Comparison of ENCODE assay signal across 2 cellular contexts in genomic region chr20:62805365-62805710, GRCh38.
TF ChIP-seq lines count a peak whose summit lies in the region.

No MANE protein-coding gene starts in this region.

TF ChIP-seq in endothelial cell of umbilical vein, 7 proteins besides CTCF, POLR2A, EP300 and RAD21:
- TF ChIP-seq GATA2 (IDR thresholded peaks at IDR 0.05; ENCODE audit: insufficient read depth, insufficient read length, low read depth, low read length) (no peak), POLR2AphosphoS5 (IDR thresholded peaks at IDR 0.05; ENCODE audit: insufficient read depth, low read depth, low read length) (no peak), JUN (IDR thresholded peaks at IDR 0.05; ENCODE audit: borderline replicate concordance, insufficient read depth, insufficient read length, low read depth) (no peak), EZH2 (IDR thresholded peaks at IDR 0.05; ENCODE audit: borderline replicate concordance, low read depth, low read length, severe bottlenecking) (no peak), FOS (IDR thresholded peaks at IDR 0.05; ENCODE audit: borderline replicate concordance, insufficient read depth, low read length) (no peak), MYC (IDR thresholded peaks at IDR 0.05; ENCODE audit: low read depth, low read length) (no peak)
- TF ChIP-seq, protein P1, sequence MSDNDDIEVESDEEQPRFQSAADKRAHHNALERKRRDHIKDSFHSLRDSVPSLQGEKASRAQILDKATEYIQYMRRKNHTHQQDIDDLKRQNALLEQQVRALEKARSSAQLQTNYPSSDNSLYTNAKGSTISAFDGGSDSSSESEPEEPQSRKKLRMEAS (IDR thresholded peaks at IDR 0.05; ENCODE audit: insufficient read depth, insufficient read length) = no peak

TF ChIP-seq in neural cell, 6 proteins besides CTCF, POLR2A, EP300 and RAD21:
- TF ChIP-seq, protein P2, sequence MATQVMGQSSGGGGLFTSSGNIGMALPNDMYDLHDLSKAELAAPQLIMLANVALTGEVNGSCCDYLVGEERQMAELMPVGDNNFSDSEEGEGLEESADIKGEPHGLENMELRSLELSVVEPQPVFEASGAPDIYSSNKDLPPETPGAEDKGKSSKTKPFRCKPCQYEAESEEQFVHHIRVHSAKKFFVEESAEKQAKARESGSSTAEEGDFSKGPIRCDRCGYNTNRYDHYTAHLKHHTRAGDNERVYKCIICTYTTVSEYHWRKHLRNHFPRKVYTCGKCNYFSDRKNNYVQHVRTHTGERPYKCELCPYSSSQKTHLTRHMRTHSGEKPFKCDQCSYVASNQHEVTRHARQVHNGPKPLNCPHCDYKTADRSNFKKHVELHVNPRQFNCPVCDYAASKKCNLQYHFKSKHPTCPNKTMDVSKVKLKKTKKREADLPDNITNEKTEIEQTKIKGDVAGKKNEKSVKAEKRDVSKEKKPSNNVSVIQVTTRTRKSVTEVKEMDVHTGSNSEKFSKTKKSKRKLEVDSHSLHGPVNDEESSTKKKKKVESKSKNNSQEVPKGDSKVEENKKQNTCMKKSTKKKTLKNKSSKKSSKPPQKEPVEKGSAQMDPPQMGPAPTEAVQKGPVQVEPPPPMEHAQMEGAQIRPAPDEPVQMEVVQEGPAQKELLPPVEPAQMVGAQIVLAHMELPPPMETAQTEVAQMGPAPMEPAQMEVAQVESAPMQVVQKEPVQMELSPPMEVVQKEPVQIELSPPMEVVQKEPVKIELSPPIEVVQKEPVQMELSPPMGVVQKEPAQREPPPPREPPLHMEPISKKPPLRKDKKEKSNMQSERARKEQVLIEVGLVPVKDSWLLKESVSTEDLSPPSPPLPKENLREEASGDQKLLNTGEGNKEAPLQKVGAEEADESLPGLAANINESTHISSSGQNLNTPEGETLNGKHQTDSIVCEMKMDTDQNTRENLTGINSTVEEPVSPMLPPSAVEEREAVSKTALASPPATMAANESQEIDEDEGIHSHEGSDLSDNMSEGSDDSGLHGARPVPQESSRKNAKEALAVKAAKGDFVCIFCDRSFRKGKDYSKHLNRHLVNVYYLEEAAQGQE (IDR thresholded peaks at IDR 0.05; ENCODE audit: borderline replicate concordance) = no peak
- TF ChIP-seq POLR2AphosphoS5 (IDR thresholded peaks at IDR 0.05) (no peak), SMC3 (conservative IDR thresholded peaks at IDR 0.05; ENCODE audit: poor library complexity) (no peak), TAF1 (IDR thresholded peaks at IDR 0.05; ENCODE audit: low read depth) (no peak), MXI1 (conservative IDR thresholded peaks at IDR 0.05; ENCODE audit: poor library complexity, severe bottlenecking) (no peak), EZH2 (IDR thresholded peaks at IDR 0.05; ENCODE audit: borderline replicate concordance, insufficient read depth, low read length, poor library complexity, severe bottlenecking) (no peak)
TF ChIP-seq in neural cell: peak in this region for 0.
